Comparison of ENCODE assay signal across 8 cellular contexts in the genomic region with DNA sequence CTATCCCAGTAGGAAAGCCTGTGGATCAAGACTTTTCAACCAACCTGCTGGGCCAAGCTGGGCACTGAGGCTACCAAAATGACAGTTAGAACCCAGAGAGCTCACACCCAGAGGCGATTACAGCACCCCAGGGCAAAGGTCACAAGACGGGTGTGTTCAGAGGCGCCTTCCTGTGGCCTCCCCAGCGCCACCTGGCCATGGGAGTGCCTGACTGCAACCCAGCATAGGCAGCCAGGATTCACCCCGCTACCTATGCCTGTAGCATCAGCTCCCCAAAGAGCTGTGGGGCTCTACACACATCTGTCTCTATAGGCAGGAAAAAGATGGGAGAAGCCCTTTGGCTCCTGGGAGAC.
DNase-seq lines count a peak whose midpoint lies in the region; ATAC-seq and TF ChIP-seq lines count a peak whose summit lies in the region.

No MANE protein-coding gene starts in this region.

- peak; percentile 57 for ATAC-seq in HG02852 (IDR thresholded peaks at IDR 0.05; ENCODE audit: unreplicated experiment)
- ATAC-seq in RWPE2 (ENCODE audit: low read depth): peak; percentile 62

- peak; percentile 60 for TF ChIP-seq CTCF in RWPE2 (IDR thresholded peaks at IDR 0.05; ENCODE audit: poor library complexity, severe bottlenecking)

- no peak overlapping the region for H3K4me3 ChIP-seq in RWPE2 (ENCODE audit: severe bottlenecking)

- H3K27me3 ChIP-seq in RWPE2 (ENCODE audit: insufficient read depth, poor library complexity, severe bottlenecking): no peaks in the 10 kb centered on the region

- no peaks in the 10 kb centered on the region for H3K9me3 ChIP-seq in RWPE2 (ENCODE audit: severe bottlenecking)

- DNase-seq in activated T-cell treated with anti-CD3 and anti-CD28 coated beads, Interleukin-2, amount 50 U/mL, for 48 hours: peak; percentile 32 to 38
- DNase-seq in activated T-cell treated with anti-CD3 and anti-CD28 coated beads, Interleukin-2, amount 50 U/mL, for 1 hour: no peak
- DNase-seq in RWPE2 (ENCODE audit: low spot score) (peak; percentile 52), glomerular visceral epithelial cell (ENCODE audit: extremely low spot score) (peak; percentile 28), NCI-H510A treated with DMSO at 0.1 percent for 48 hours (lab: John Stamatoyannopoulos, UW) (no peak), COR-L47 (lab: John Stamatoyannopoulos, UW) (no peak), NCI-H1092 treated with DMSO at 0.1 percent for 48 hours (lab: John Stamatoyannopoulos, UW) (no peak)

- no peaks in the 10 kb centered on the region for H3K4me1 ChIP-seq in RWPE2 (ENCODE audit: insufficient read depth, poor library complexity, severe bottlenecking)

- no peak overlapping the region for H3K27ac ChIP-seq in RWPE2 (ENCODE audit: poor library complexity, severe bottlenecking)

- H3K36me3 ChIP-seq in RWPE2 (ENCODE audit: low read depth): no peaks in the 10 kb centered on the region

Comparison
In these comparisons a context has a peak if more than half of its experiments do, and no peak if none do; other contexts are left out.
1. DNase-seq: peak in activated T-cell treated with anti-CD3 and anti-CD28 coated beads, Interleukin-2, amount 50 U/mL, for 48 hours (2 of 2), RWPE2 (single experiment) and glomerular visceral epithelial cell (single experiment); none in activated T-cell treated with anti-CD3 and anti-CD28 coated beads, Interleukin-2, amount 50 U/mL, for 1 hour (single experiment), NCI-H510A treated with DMSO at 0.1 percent for 48 hours (single experiment), COR-L47 (single experiment) and NCI-H1092 treated with DMSO at 0.1 percent for 48 hours (single experiment).